ENCODE assay signal across 7 cellular contexts in genomic region chr12:48197967-48198618, GRCh38. TPM values are rescaled to one million over a fixed set of nuclear protein-coding genes. Genes with fewer than 3 reads are reported as not detected.
DNase-seq lines count a peak whose midpoint lies in the region; ATAC-seq and TF ChIP-seq lines count a peak whose summit lies in the region.

No MANE protein-coding gene starts in this region.

- no peaks in the 10 kb centered on the region for H3K9me3 ChIP-seq in right lobe of liver

- DNase-seq in NCI-H226 = peak; percentile 98
- DNase-seq in activated CD4-positive, alpha-beta T cell treated with anti-CD3 and anti-CD28 coated beads, Interleukin-2, amount 50 U/mL, for 1 hour = peak; percentile 85
- peak; percentile 95 for DNase-seq in dermis blood vessel endothelial cell
- peak; percentile 95 to 97 (median 96) for DNase-seq in right lobe of liver
- DNase-seq in stimulated activated CD4-positive, alpha-beta T cell treated with anti-CD3 and anti-CD28 coated beads, Interleukin-4, amount 100 ng/mL, for 1 hour = peak; percentile 89

- peak overlapping the region; percentile 60 to 75 (median 61) for H3K4me3 ChIP-seq in right lobe of liver

- H3K36me3 ChIP-seq in right lobe of liver = no peaks in the 10 kb centered on the region

- peak overlapping the region; percentile 90 to 98 (median 97) for H3K27ac ChIP-seq in right lobe of liver

- intact Hi-C loops in right lobe of liver (cut with DNase I) = no loop called here

- peak; percentile 95 for TF ChIP-seq POLR2A in GM18526 (IDR thresholded peaks at IDR 0.05; ENCODE audit: extremely low read depth, insufficient read length)
- TF ChIP-seq POLR2A in right lobe of liver (IDR thresholded peaks at IDR 0.05) = peak; percentile 98

- WGBS in right lobe of liver (ENCODE audit: insufficient coverage, low coverage, low lambda C conversion rate, missing lambda C conversion rate) = 1% methylated on average over 16 of the region's 38 CpGs

- H3K27me3 ChIP-seq in right lobe of liver = no peaks in the 10 kb centered on the region

- H3K4me1 ChIP-seq in right lobe of liver = peaks cover 0 to 17% (median 2%) of the 10 kb centered on the region in 4 donors

- ATAC-seq in HG03039 (IDR thresholded peaks at IDR 0.05; ENCODE audit: unreplicated experiment) (peak; percentile 99), right lobe of liver (peak; percentile 96 to 98 (median 97))

- no peak for TF ChIP-seq CTCF in right lobe of liver (IDR thresholded peaks at IDR 0.05)

RNA-seq across cellular contexts. Expression of gene OR10AD1, which starts 5.0 kb away (rescaled TPM):
- 0.09 TPM in 1 of 2 replicates, not detected in the other for total RNA-seq in dermis blood vessel endothelial cell
- total RNA-seq in right lobe of liver = not detected

RNA-seq across cellular contexts. Expression of gene CCDC184, which starts 14.6 kb away (rescaled TPM):
- total RNA-seq in dermis blood vessel endothelial cell (0.05 TPM in 1 of 2 replicates, not detected in the other), right lobe of liver (under 1 TPM in 3 of 6 experiments, not detected in 3; 0.11 to 0.46 (median 0.23) TPM)

RNA-seq across cellular contexts. Expression of gene ASB8, which starts 40.8 kb away (rescaled TPM):
- total RNA-seq in dermis blood vessel endothelial cell (18.2 and 24.0 TPM in 2 replicates), right lobe of liver (10 to 100 TPM; 17.7 to 29.3 (median 21.6) TPM)

Comparison
In these comparisons a context has a peak if more than half of its experiments do, and no peak if none do; other contexts are left out.
1. Peak in every context shown above with its lines: DNase-seq, ATAC-seq, H3K4me3 ChIP-seq and H3K27ac ChIP-seq.